16 cellular contexts compared by ENCODE assay signal in the genomic region with DNA sequence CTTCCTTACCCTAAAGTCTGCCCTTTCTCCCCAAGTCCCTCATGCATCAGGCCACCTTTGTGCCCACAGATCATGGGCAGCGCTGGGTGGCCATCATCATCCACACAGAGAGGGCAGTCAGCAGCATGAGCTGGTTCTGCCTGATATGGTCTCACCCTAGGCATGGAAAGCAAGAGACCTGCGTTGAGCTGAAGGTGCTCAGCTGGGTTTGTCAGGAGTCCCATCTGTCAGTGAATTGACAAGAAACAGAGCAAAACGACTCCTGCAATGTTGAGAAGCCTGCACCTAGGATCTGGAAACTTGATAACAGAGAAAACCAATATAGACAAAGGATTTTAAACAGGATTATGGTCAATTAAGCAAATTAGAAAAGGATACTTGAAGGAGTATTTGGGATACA.
DNase-seq lines count a peak whose midpoint lies in the region; ATAC-seq and TF ChIP-seq lines count a peak whose summit lies in the region.
"Had no signal": no experiment of that assay in that cellular context is flagged by ENCODE, and none has a peak within 500 bp of the region (broad histone marks: within the 10 kb centered on the region; RNA-seq: fewer than 3 reads in every experiment).

No MANE protein-coding gene starts in this region.

- H3K9me3 ChIP-seq in WERI-Rb-1 (ENCODE audit: severe bottlenecking) = no peaks in the 10 kb centered on the region
- H3K9me3 ChIP-seq in parathyroid adenoma (ENCODE audit: control insufficient read depth, low read length) = no peaks in the 10 kb centered on the region

- H3K27me3 Mint-ChIP-seq in activated naive CD4-positive, alpha-beta T cell treated with anti-CD3 and anti-CD28 coated beads, Interleukin-2, amount 50 U/mL, for 24 hours = no peaks in the 10 kb centered on the region
- peaks cover 30% of the 10 kb centered on the region for H3K27me3 Mint-ChIP-seq in activated naive CD4-positive, alpha-beta T cell treated with anti-CD3 and anti-CD28 coated beads, Interleukin-2, amount 10 ng/mL, durations not matched to agents 7 days and 5 days
- peaks cover 2% of the 10 kb centered on the region for H3K27me3 Mint-ChIP-seq in endothelial cell (ENCODE audit: unreplicated experiment)
- H3K27me3 Mint-ChIP-seq: CD4-positive, alpha-beta memory T cell had no signal

- no peaks in the 10 kb centered on the region for H3K27me3 ChIP-seq in WERI-Rb-1 (ENCODE audit: insufficient read depth, low read depth, severe bottlenecking)
- H3K27me3 ChIP-seq in parathyroid adenoma (ENCODE audit: control insufficient read depth, insufficient read depth, low read length) = no peaks in the 10 kb centered on the region

- TF ChIP-seq CTCF in WERI-Rb-1 (IDR thresholded peaks at IDR 0.05; ENCODE audit: low read depth, low read length) (no peak), parathyroid adenoma (IDR thresholded peaks at IDR 0.05) (no peak), endothelial cell (IDR thresholded peaks at IDR 0.05; ENCODE audit: unreplicated experiment) (no peak)

- H3K27ac ChIP-seq in WERI-Rb-1 = peak overlapping the region; percentile 71
- H3K27ac ChIP-seq in parathyroid adenoma = no peak overlapping the region

- no peak overlapping the region for H3K4me3 Mint-ChIP-seq in activated naive CD4-positive, alpha-beta T cell treated with anti-CD3 and anti-CD28 coated beads, Interleukin-2, amount 50 U/mL, for 24 hours
- H3K4me3 Mint-ChIP-seq in activated naive CD4-positive, alpha-beta T cell treated with anti-CD3 and anti-CD28 coated beads, Interleukin-2, amount 10 ng/mL, durations not matched to agents 7 days and 5 days = no peak overlapping the region
- H3K4me3 Mint-ChIP-seq in endothelial cell (ENCODE audit: unreplicated experiment) = no peak overlapping the region
- H3K4me3 Mint-ChIP-seq: B cell; CD4-positive, alpha-beta memory T cell; H9 had no signal

- CTCF ChIA-PET in activated naive CD4-positive, alpha-beta T cell treated with anti-CD3 and anti-CD28 coated beads, Interleukin-2, amount 10 ng/mL, durations not matched to agents 7 days and 5 days (lab: Charles Lee) = interaction anchor here (1.0 to 8.3 kb wide), 4 partner anchors 10 to 29 kb away, joined by 3 to 56 read pairs (median 12); no protein-coding TSS in a partner anchor

- H3K36me3 Mint-ChIP-seq in activated naive CD4-positive, alpha-beta T cell treated with anti-CD3 and anti-CD28 coated beads, Interleukin-2, amount 50 U/mL, for 24 hours = no peaks in the 10 kb centered on the region
- H3K36me3 Mint-ChIP-seq in activated naive CD4-positive, alpha-beta T cell treated with anti-CD3 and anti-CD28 coated beads, Interleukin-2, amount 10 ng/mL, durations not matched to agents 7 days and 5 days = no peaks in the 10 kb centered on the region
- no peaks in the 10 kb centered on the region for H3K36me3 Mint-ChIP-seq in endothelial cell (ENCODE audit: low read depth, unreplicated experiment)
- H3K36me3 Mint-ChIP-seq: CD4-positive, alpha-beta memory T cell had no signal

- no peak overlapping the region for H3K4me2 ChIP-seq in parathyroid adenoma (ENCODE audit: low read length)

- H3K36me3 ChIP-seq in WERI-Rb-1 (no peaks in the 10 kb centered on the region), parathyroid adenoma (ENCODE audit: control insufficient read depth, insufficient read depth, low read length) (no peaks in the 10 kb centered on the region)

- no peak for DNase-seq in activated naive CD4-positive, alpha-beta T cell treated with anti-CD3 and anti-CD28 coated beads, Interleukin-2, amount 10 ng/mL, durations not matched to agents 7 days and 5 days
- peak; percentile 40 for DNase-seq in NCI-H524 treated with DMSO at 0.1 percent for 48 hours (lab: John Stamatoyannopoulos, UW)
- peak; percentile 77 for DNase-seq in WERI-Rb-1
- DNase-seq in endothelial cell (ENCODE audit: low spot score) = no peak
- DNase-seq: 8988T; C1 segment of cervical spinal cord; CD4-positive, alpha-beta memory T cell; DMS79; GOT3; H9 had no signal

- H3K4me1 Mint-ChIP-seq in activated naive CD4-positive, alpha-beta T cell treated with anti-CD3 and anti-CD28 coated beads, Interleukin-2, amount 50 U/mL, for 24 hours = peaks cover 49% of the 10 kb centered on the region
- H3K4me1 Mint-ChIP-seq in activated naive CD4-positive, alpha-beta T cell treated with anti-CD3 and anti-CD28 coated beads, Interleukin-2, amount 10 ng/mL, durations not matched to agents 7 days and 5 days = peaks cover 47% of the 10 kb centered on the region
- peaks cover 12% of the 10 kb centered on the region for H3K4me1 Mint-ChIP-seq in endothelial cell (ENCODE audit: unreplicated experiment)
- H3K4me1 Mint-ChIP-seq: B cell had no signal

- peaks cover 48% of the 10 kb centered on the region for H3K4me1 ChIP-seq in parathyroid adenoma

- H3K27ac Mint-ChIP-seq in activated naive CD4-positive, alpha-beta T cell treated with anti-CD3 and anti-CD28 coated beads, Interleukin-2, amount 50 U/mL, for 24 hours = peak overlapping the region; percentile 33
- no peak overlapping the region for H3K27ac Mint-ChIP-seq in activated naive CD4-positive, alpha-beta T cell treated with anti-CD3 and anti-CD28 coated beads, Interleukin-2, amount 10 ng/mL, durations not matched to agents 7 days and 5 days
- no peak overlapping the region for H3K27ac Mint-ChIP-seq in endothelial cell (ENCODE audit: unreplicated experiment)
- H3K27ac Mint-ChIP-seq: B cell, H9 had no signal

- H3K9me3 Mint-ChIP-seq in activated naive CD4-positive, alpha-beta T cell treated with anti-CD3 and anti-CD28 coated beads, Interleukin-2, amount 50 U/mL, for 24 hours = no peaks in the 10 kb centered on the region
- H3K9me3 Mint-ChIP-seq in activated naive CD4-positive, alpha-beta T cell treated with anti-CD3 and anti-CD28 coated beads, Interleukin-2, amount 10 ng/mL, durations not matched to agents 7 days and 5 days = no peaks in the 10 kb centered on the region
- H3K9me3 Mint-ChIP-seq in endothelial cell (ENCODE audit: unreplicated experiment) = no peaks in the 10 kb centered on the region
- H3K9me3 Mint-ChIP-seq: CD4-positive, alpha-beta memory T cell; H9 had no signal

- H2AFZ ChIP-seq in parathyroid adenoma = peak overlapping the region; percentile 17

- H3K4me3 ChIP-seq in WERI-Rb-1 (ENCODE audit: low read depth, low read length) (peak overlapping the region; percentile 6; the same call in 1 of the 2 replicates), parathyroid adenoma (ENCODE audit: low read depth, low read length) (no peak overlapping the region)
- H3K4me3 ChIP-seq: GM12878 had no signal

- H3K9ac ChIP-seq in parathyroid adenoma = no peak overlapping the region

- H3K79me2 ChIP-seq in parathyroid adenoma = no peaks in the 10 kb centered on the region

- ATAC-seq in GM21786 (IDR thresholded peaks at IDR 0.05; ENCODE audit: unreplicated experiment) (no peak), GM21619 (IDR thresholded peaks at IDR 0.05; ENCODE audit: unreplicated experiment) (no peak)
- ATAC-seq: GM12878 had no signal

Comparison
In these comparisons a context has a peak if more than half of its experiments do, and no peak if none do; other contexts are left out.
1. DNase-seq: peak in NCI-H524 treated with DMSO at 0.1 percent for 48 hours (single experiment) and WERI-Rb-1 (single experiment); none in activated naive CD4-positive, alpha-beta T cell treated with anti-CD3 and anti-CD28 coated beads, Interleukin-2, amount 10 ng/mL, durations not matched to agents 7 days and 5 days (single experiment) and endothelial cell (single experiment).